Comparison of ENCODE assay signal across 1 cellular context in genomic region chr1:235054466-235054865, GRCh38.
TF ChIP-seq lines count a peak whose summit lies in the region.

No MANE protein-coding gene starts in this region.

TF ChIP-seq in K562, 482 proteins besides CTCF, POLR2A, EP300 and RAD21 (continued from another document):
- TF ChIP-seq CREB3 (tag; conservative IDR thresholded peaks at IDR 0.05; ENCODE audit: low read depth): no peak
- TF ChIP-seq ZFP1 (CRISPR knock-in tag; IDR thresholded peaks at IDR 0.05): no peak
- no peak for TF ChIP-seq WHSC1 (IDR thresholded peaks at IDR 0.05; ENCODE audit: low read length)
- TF ChIP-seq DEAF1 (CRISPR knock-in tag; IDR thresholded peaks at IDR 0.05): no peak
- TF ChIP-seq ZNF57 (CRISPR knock-in tag; IDR thresholded peaks at IDR 0.05): no peak
- no peak for TF ChIP-seq RERE (CRISPR knock-in tag; IDR thresholded peaks at IDR 0.05; ENCODE audit: borderline replicate concordance)
- TF ChIP-seq RFX5 (IDR thresholded peaks at IDR 0.05; ENCODE audit: low read depth, low read length): no peak
- TF ChIP-seq GTF2E2 (tag; IDR thresholded peaks at IDR 0.05): no peak
- TF ChIP-seq ZNF584 (CRISPR knock-in tag; IDR thresholded peaks at IDR 0.05; ENCODE audit: low read depth): no peak
- TF ChIP-seq ZZZ3 (IDR thresholded peaks at IDR 0.05): no peak
- no peak for TF ChIP-seq MCM5 (IDR thresholded peaks at IDR 0.05; ENCODE audit: low read depth)
- TF ChIP-seq ATF1 (CRISPR knock-in tag; IDR thresholded peaks at IDR 0.05): no peak
- no peak for TF ChIP-seq ATF1 (tag; IDR thresholded peaks at IDR 0.05)
- TF ChIP-seq ZNF232 (CRISPR knock-in tag; IDR thresholded peaks at IDR 0.05): no peak
- TF ChIP-seq TAL1 (IDR thresholded peaks at IDR 0.05): no peak
